In genomic region chr5:138989720-138990119, GRCh38 we compare ENCODE assay signal across 24 cellular contexts.
DNase-seq lines count a peak whose midpoint lies in the region; ATAC-seq and TF ChIP-seq lines count a peak whose summit lies in the region.
"Had no signal": no experiment of that assay in that cellular context is flagged by ENCODE, and none has a peak within 500 bp of the region (broad histone marks: within the 10 kb centered on the region; RNA-seq: fewer than 3 reads in every experiment).

No MANE protein-coding gene starts in this region.

- no peaks in the 10 kb centered on the region for H3K4me1 Mint-ChIP-seq in endodermal cell
- H3K4me1 Mint-ChIP-seq: GM23338, naive B cell had no signal

- no peaks in the 10 kb centered on the region for H3F3A ChIP-seq in SK-N-SH (replicated peaks; ENCODE audit: insufficient read depth)

- H4K20me1 ChIP-seq in SK-N-SH (ENCODE audit: insufficient read depth), result no peaks in the 10 kb centered on the region

- intact Hi-C loops in esophagus squamous epithelium (cut with DNase I), result no loop called here

- TF ChIP-seq POLR2A in esophagus squamous epithelium (IDR thresholded peaks at IDR 0.05), result no peak

- TF ChIP-seq CTCF in SK-N-SH (IDR thresholded peaks at IDR 0.05) (no peak), endodermal cell (conservative IDR thresholded peaks at IDR 0.05) (no peak), esophagus squamous epithelium (IDR thresholded peaks at IDR 0.05) (no peak)

- H3K4me3 ChIP-seq in SK-N-SH (ENCODE audit: low read depth in 2 of 2, low read length in 1 of 2) (no peak overlapping the region), endodermal cell (ENCODE audit: low read length) (no peak overlapping the region), esophagus squamous epithelium (no peak overlapping the region)
- H3K4me3 ChIP-seq: GM12878, GM23338, lung, pancreas, PC-9, suprapubic skin had no signal

- H3K4me2 ChIP-seq in SK-N-SH, result no peak overlapping the region
- H3K4me2 ChIP-seq: GM23338, PC-9 had no signal

- H2AFZ ChIP-seq in SK-N-SH (ENCODE audit: low read depth), result no peak overlapping the region
- H2AFZ ChIP-seq: GM23338, PC-9 had no signal

- H3K9me2 ChIP-seq in SK-N-SH, result no peaks in the 10 kb centered on the region

- POLR2A ChIA-PET in SK-N-SH (lab: Yijun Ruan, JAX), result no interaction called here

- H3K9ac ChIP-seq in SK-N-SH (no peak overlapping the region), endodermal cell (ENCODE audit: extremely low read depth, low read length, poor library complexity, severe bottlenecking) (no peak overlapping the region)

- DNase-seq in GM03348 (ENCODE audit: low spot score) (peak; percentile 66), SK-N-SH (no peak), endodermal cell (peak; percentile 16), occipital lobe (lab: John Stamatoyannopoulos, UW) (peak; percentile 15), esophagus squamous epithelium (lab: John Stamatoyannopoulos, UW) (no peak)
- DNase-seq: activated CD4-positive, alpha-beta T cell treated with anti-CD3 and anti-CD28 coated beads, Interleukin-2, amount 50 U/mL, for 48 hours; activated naive CD8-positive, alpha-beta T cell treated with anti-CD3 and anti-CD28 coated beads, Interleukin-2, amount 10 ng/mL, durations not matched to agents 7 days and 5 days; activated T-cell treated with anti-CD3 and anti-CD28 coated beads, Interleukin-2, amount 50 U/mL, for 72 hours; AML-193; Calu3; KBM-7; naive B cell; NCI-H1105; NCI-H69; PC-9; stimulated activated CD4-positive, alpha-beta T cell treated with anti-CD3 and anti-CD28 coated beads, Interleukin-4, amount 100 ng/mL, for 24 hours had no signal

- ATAC-seq in GM21825 (IDR thresholded peaks at IDR 0.05; ENCODE audit: unreplicated experiment), result no peak
- ATAC-seq in GM18907 (IDR thresholded peaks at IDR 0.05; ENCODE audit: unreplicated experiment), result no peak
- ATAC-seq in HG02884 (IDR thresholded peaks at IDR 0.05; ENCODE audit: unreplicated experiment), result no peak
- ATAC-seq: activated T-cell treated with anti-CD3 and anti-CD28 coated beads, Interleukin-2, amount 50 U/mL, for 72 hours; GM12878; GM23338; pancreas had no signal

- H3K36me3 ChIP-seq in SK-N-SH (replicated peaks in 1 of 2; ENCODE audit: control insufficient read depth in 1 of 2, insufficient read depth in 2 of 2, low read length in 1 of 2), result no peaks in the 10 kb centered on the region
- H3K36me3 ChIP-seq in endodermal cell (ENCODE audit: control insufficient read depth, insufficient read depth, low read length), result no peaks in the 10 kb centered on the region
- H3K36me3 ChIP-seq in esophagus squamous epithelium, result no peaks in the 10 kb centered on the region
- H3K36me3 ChIP-seq: suprapubic skin had no signal

- 96% methylated on average over 6 of the region's 6 CpGs for WGBS in SK-N-SH (ENCODE audit: low lambda C conversion rate)
- 91 to 97% methylated on average over 5 to 6 of the region's 6 CpGs for WGBS in endodermal cell (ENCODE audit: insufficient coverage in 1 of 2, insufficient read length in 1 of 2), 2 experiments
- WGBS in esophagus squamous epithelium, 2 donors, result 87 to 95% methylated on average over 6 of the region's 6 CpGs

- H3K27me3 ChIP-seq in SK-N-SH (ENCODE audit: insufficient read depth), result no peaks in the 10 kb centered on the region
- H3K27me3 ChIP-seq in endodermal cell (ENCODE audit: control insufficient read depth, insufficient read depth, low read length, poor library complexity, severe bottlenecking), result no peaks in the 10 kb centered on the region
- no peaks in the 10 kb centered on the region for H3K27me3 ChIP-seq in esophagus squamous epithelium
- H3K27me3 ChIP-seq: pancreas, suprapubic skin had no signal

- H3K27me3 Mint-ChIP-seq in endodermal cell (ENCODE audit: insufficient read depth), result peaks cover 2% of the 10 kb centered on the region
- H3K27me3 Mint-ChIP-seq: activated naive CD8-positive, alpha-beta T cell treated with anti-CD3 and anti-CD28 coated beads, Interleukin-2, amount 10 ng/mL, durations not matched to agents 7 days and 5 days; naive B cell had no signal

- H3K79me2 ChIP-seq in SK-N-SH (ENCODE audit: insufficient read depth), result no peaks in the 10 kb centered on the region

- no peak for TF ChIP-seq EP300 in SK-N-SH (IDR thresholded peaks at IDR 0.05; ENCODE audit: borderline replicate concordance in 1 of 2, low read depth in 1 of 2, low read length in 1 of 2)

- H3K9me3 Mint-ChIP-seq in endodermal cell, result no peaks in the 10 kb centered on the region
- H3K9me3 Mint-ChIP-seq: activated naive CD8-positive, alpha-beta T cell treated with anti-CD3 and anti-CD28 coated beads, Interleukin-2, amount 10 ng/mL, durations not matched to agents 7 days and 5 days; activated T-cell treated with anti-CD3 and anti-CD28 coated beads, Interleukin-2, amount 50 U/mL, for 72 hours; GM23338; naive B cell had no signal

- peaks cover 1% of the 10 kb centered on the region for H3K36me3 Mint-ChIP-seq in endodermal cell (ENCODE audit: low read depth)
- H3K36me3 Mint-ChIP-seq: naive B cell had no signal

- H3K4me1 ChIP-seq in SK-N-SH (ENCODE audit: control insufficient read depth in 1 of 2, insufficient read depth in 2 of 2, low read depth in 1 of 2, low read length in 1 of 2), result peaks cover 6 to 22% of the 10 kb centered on the region in 2 experiments; a peak in 2 of 4 replicates
- H3K4me1 ChIP-seq in endodermal cell (ENCODE audit: control insufficient read depth, insufficient read depth, low read length), result no peaks in the 10 kb centered on the region
- no peaks in the 10 kb centered on the region for H3K4me1 ChIP-seq in esophagus squamous epithelium
- H3K4me1 ChIP-seq: pancreas had no signal

- H3K4me3 Mint-ChIP-seq in endodermal cell, result no peak overlapping the region
- H3K4me3 Mint-ChIP-seq: activated naive CD8-positive, alpha-beta T cell treated with anti-CD3 and anti-CD28 coated beads, Interleukin-2, amount 10 ng/mL, durations not matched to agents 7 days and 5 days; activated T-cell treated with anti-CD3 and anti-CD28 coated beads, Interleukin-2, amount 50 U/mL, for 72 hours; GM23338; naive B cell had no signal

- H3K9me3 ChIP-seq in SK-N-SH, result no peaks in the 10 kb centered on the region
- H3K9me3 ChIP-seq in endodermal cell (ENCODE audit: control insufficient read depth, low read length), result no peaks in the 10 kb centered on the region
- no peaks in the 10 kb centered on the region for H3K9me3 ChIP-seq in esophagus squamous epithelium
- H3K9me3 ChIP-seq: pancreas, suprapubic skin had no signal

- 0 out of 4 replicates have a peak overlapping the region, but pooled peaks of 1 of the 2 experiments have one; percentile 4 for H3K27ac ChIP-seq in SK-N-SH (ENCODE audit: low read depth in 2 of 2, low read length in 1 of 2)
- no peak overlapping the region for H3K27ac ChIP-seq in endodermal cell (ENCODE audit: low read depth, low read length)
- H3K27ac ChIP-seq in esophagus squamous epithelium, result no peak overlapping the region
- H3K27ac ChIP-seq: pancreas, PC-9, suprapubic skin had no signal

- TF ChIP-seq RAD21 in SK-N-SH (IDR thresholded peaks at IDR 0.05; ENCODE audit: low read length), result no peak

- CTCF ChIA-PET in SK-N-SH (lab: Yijun Ruan, JAX), result no interaction called here

- no peak overlapping the region for H3K27ac Mint-ChIP-seq in endodermal cell
- H3K27ac Mint-ChIP-seq: activated naive CD8-positive, alpha-beta T cell treated with anti-CD3 and anti-CD28 coated beads, Interleukin-2, amount 10 ng/mL, durations not matched to agents 7 days and 5 days; activated T-cell treated with anti-CD3 and anti-CD28 coated beads, Interleukin-2, amount 50 U/mL, for 72 hours; GM23338 had no signal

TF ChIP-seq in SK-N-SH, 30 proteins besides CTCF, POLR2A, EP300 and RAD21:
- TF ChIP-seq FOSL2 (IDR thresholded peaks at IDR 0.05; ENCODE audit: borderline replicate concordance, low read depth) (peak; percentile 46; the same call in 1 of the 2 replicates), USF2 (IDR thresholded peaks at IDR 0.05; ENCODE audit: borderline replicate concordance, low read depth, low read length) (no peak)

Comparison
In these comparisons a context has a peak if more than half of its experiments do, and no peak if none do; other contexts are left out.
1. DNase-seq: peak in GM03348 (single experiment), endodermal cell (single experiment) and occipital lobe (single experiment); none in SK-N-SH (single experiment) and esophagus squamous epithelium (single experiment).